8 cellular contexts compared by ENCODE assay signal in the genomic region with DNA sequence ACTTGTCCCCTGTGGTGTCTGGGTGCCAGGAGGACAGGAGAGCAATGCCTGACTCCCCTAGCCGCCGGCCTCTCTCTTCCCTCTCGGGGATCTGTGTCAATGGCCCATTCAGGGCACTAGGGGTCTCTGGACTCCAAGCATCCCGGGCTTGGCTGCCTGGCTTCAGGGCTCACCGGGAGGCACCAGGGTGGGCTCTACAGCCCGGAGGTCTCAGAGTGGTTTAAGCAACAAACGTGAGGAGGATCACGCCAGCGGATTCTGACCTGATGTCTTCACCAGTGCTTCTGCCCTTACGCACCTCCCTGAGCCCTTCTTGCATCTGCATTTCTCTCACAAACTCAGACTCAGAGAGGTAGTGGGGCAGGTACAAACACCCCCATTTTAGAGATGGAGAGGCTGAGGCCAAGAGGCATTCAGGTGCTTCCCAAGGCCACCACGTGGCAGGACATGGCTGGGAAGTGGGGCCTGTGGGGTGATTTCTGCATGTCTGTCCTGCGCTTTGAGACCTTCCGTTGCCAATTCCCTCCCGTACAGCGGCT.
A peak's percentile ranks its signal among the peaks of the same experiment; 100 is the strongest.
DNase-seq lines count a peak whose midpoint lies in the region; ATAC-seq and TF ChIP-seq lines count a peak whose summit lies in the region.

No MANE protein-coding gene starts in this region.

- H3K4me1 Mint-ChIP-seq in activated CD4-positive, alpha-beta T cell treated with anti-CD3 and anti-CD28 coated beads for 36 hours: no peaks in the 10 kb centered on the region

- no peaks in the 10 kb centered on the region for H3K9me3 Mint-ChIP-seq in activated CD4-positive, alpha-beta T cell treated with anti-CD3 and anti-CD28 coated beads for 36 hours (ENCODE audit: low read depth)

- DNase-seq in activated CD4-positive, alpha-beta T cell treated with anti-CD3 and anti-CD28 coated beads for 36 hours: peak; percentile 46
- no peak for DNase-seq in activated CD4-positive, alpha-beta T cell treated with anti-CD3 and anti-CD28 coated beads, Interleukin-2, amount 50 U/mL, for 4 hours
- DNase-seq in SKM-1 (lab: John Stamatoyannopoulos, UW; ENCODE audit: unreplicated experiment) (peak; percentile 24), fibroblast of mammary gland (ENCODE audit: low read depth) (peak; percentile 34)

- H3K36me3 ChIP-seq in parathyroid adenoma (ENCODE audit: control insufficient read depth, insufficient read depth, low read length): no peaks in the 10 kb centered on the region

- H3K27me3 Mint-ChIP-seq in activated CD4-positive, alpha-beta T cell treated with anti-CD3 and anti-CD28 coated beads for 36 hours: peaks cover 2% of the 10 kb centered on the region

- no peaks in the 10 kb centered on the region for H3K27me3 ChIP-seq in parathyroid adenoma (ENCODE audit: control insufficient read depth, insufficient read depth, low read length)

- H3K4me3 Mint-ChIP-seq in activated CD4-positive, alpha-beta T cell treated with anti-CD3 and anti-CD28 coated beads for 36 hours: no peak overlapping the region

- H3K79me2 ChIP-seq in parathyroid adenoma: no peaks in the 10 kb centered on the region

- H3K4me1 ChIP-seq in parathyroid adenoma: no peaks in the 10 kb centered on the region

- no peak overlapping the region for H3K27ac ChIP-seq in parathyroid adenoma

- H3K27ac Mint-ChIP-seq in activated CD4-positive, alpha-beta T cell treated with anti-CD3 and anti-CD28 coated beads for 36 hours: no peak overlapping the region

- no peaks in the 10 kb centered on the region for H3K36me3 Mint-ChIP-seq in activated CD4-positive, alpha-beta T cell treated with anti-CD3 and anti-CD28 coated beads for 36 hours (ENCODE audit: low read depth)

- CTCF ChIA-PET in activated CD4-positive, alpha-beta T cell treated with anti-CD3 and anti-CD28 coated beads for 36 hours (lab: Charles Lee): interaction anchor here (0.6 to 1.0 kb wide), 4 partner anchors 10 to 1442 kb away, joined by 3 to 4 read pairs (median 3); no protein-coding TSS in a partner anchor

- H3K9ac ChIP-seq in parathyroid adenoma: no peak overlapping the region

- H3K4me3 ChIP-seq in fibroblast of mammary gland (ENCODE audit: control insufficient read depth, low read depth, low read length) (no peak overlapping the region), parathyroid adenoma (ENCODE audit: low read depth, low read length) (no peak overlapping the region)

- H3K9me3 ChIP-seq in parathyroid adenoma (ENCODE audit: control insufficient read depth, low read length): no peaks in the 10 kb centered on the region

- intact Hi-C loops in activated CD4-positive, alpha-beta T cell treated with anti-CD3 and anti-CD28 coated beads for 36 hours (cut with DNase I, micrococcal nuclease): no loop called here

- peak; percentile 47 for ATAC-seq in activated CD4-positive, alpha-beta T cell treated with anti-CD3 and anti-CD28 coated beads for 36 hours
- ATAC-seq in GM19455 (IDR thresholded peaks at IDR 0.05; ENCODE audit: unreplicated experiment) (peak; percentile 79), HG03432 (IDR thresholded peaks at IDR 0.05; ENCODE audit: unreplicated experiment) (peak; percentile 86), HG03571 (IDR thresholded peaks at IDR 0.05; ENCODE audit: unreplicated experiment) (no peak)

- no peak overlapping the region for H2AFZ ChIP-seq in parathyroid adenoma

- no peak overlapping the region for H3K4me2 ChIP-seq in parathyroid adenoma (ENCODE audit: low read length)

- POLR2A ChIA-PET in activated CD4-positive, alpha-beta T cell treated with anti-CD3 and anti-CD28 coated beads for 36 hours (lab: Charles Lee): no interaction called here

- TF ChIP-seq CTCF in fibroblast of mammary gland (conservative IDR thresholded peaks at IDR 0.05; ENCODE audit: control insufficient read depth, insufficient read depth, low read depth, low read length) (peak; percentile 78), parathyroid adenoma (IDR thresholded peaks at IDR 0.05) (peak; percentile 62)

Comparison
In these comparisons a context has a peak if more than half of its experiments do, and no peak if none do; other contexts are left out.
1. DNase-seq: peak in activated CD4-positive, alpha-beta T cell treated with anti-CD3 and anti-CD28 coated beads for 36 hours (single experiment), SKM-1 (single experiment) and fibroblast of mammary gland (single experiment); none in activated CD4-positive, alpha-beta T cell treated with anti-CD3 and anti-CD28 coated beads, Interleukin-2, amount 50 U/mL, for 4 hours (0 of 2).